Comparison of ENCODE assay signal across 11 cellular contexts in the genomic region with DNA sequence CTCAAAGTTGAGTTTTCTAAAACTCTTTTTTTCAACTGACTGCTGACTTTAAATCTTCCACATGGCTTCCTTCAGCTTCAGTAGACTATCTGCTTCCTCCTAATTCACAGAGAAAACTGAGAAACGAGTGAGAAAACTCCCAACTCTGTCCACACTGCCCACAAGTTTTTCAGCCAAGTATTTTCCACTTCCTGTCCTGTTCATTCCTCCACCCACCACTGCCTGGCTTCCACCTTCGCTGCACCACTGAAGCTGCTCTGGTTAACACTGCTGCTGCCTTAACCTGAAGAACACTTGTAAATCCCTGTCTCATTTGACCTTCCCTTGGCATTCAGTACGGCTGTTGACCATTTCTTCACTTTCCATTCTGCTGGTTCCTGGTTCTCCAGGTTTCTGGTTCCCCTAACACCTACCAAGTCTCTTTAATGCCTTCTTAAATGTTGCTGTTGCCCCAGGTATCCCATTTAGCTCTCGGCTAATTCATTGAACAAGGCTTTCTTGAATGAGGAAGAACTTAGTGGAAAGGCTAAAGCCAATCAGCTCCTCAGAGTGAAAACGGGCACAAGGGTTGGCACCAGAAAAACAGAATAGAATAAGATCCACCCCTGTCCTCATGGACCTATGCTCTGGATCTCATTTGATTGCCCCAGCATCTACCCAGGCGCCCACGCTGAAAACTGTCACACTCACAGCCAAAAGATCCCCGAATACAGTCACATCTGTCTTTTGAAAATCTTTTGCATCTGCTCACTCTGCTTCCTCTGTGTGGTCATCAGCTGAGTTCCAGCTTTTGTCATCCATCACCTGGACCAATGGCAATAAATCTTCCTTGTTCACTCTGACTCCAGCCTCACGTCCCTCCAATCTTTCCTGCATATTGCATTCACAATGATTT.
DNase-seq lines count a peak whose midpoint lies in the region; ATAC-seq lines count a peak whose summit lies in the region.
"Had no signal": no experiment of that assay in that cellular context is flagged by ENCODE, and none has a peak within 500 bp of the region (broad histone marks: within the 10 kb centered on the region; RNA-seq: fewer than 3 reads in every experiment).

No MANE protein-coding gene starts in this region.

- H3K27me3 Mint-ChIP-seq in T-helper 2 cell treated with Interferon-gamma antibody and Interleukin-4, amounts not matched to agents 5 μg/mL and 100 μg/mL, for 36 hours (ENCODE audit: low read depth), result no peaks in the 10 kb centered on the region
- H3K27me3 Mint-ChIP-seq in naive thymus-derived CD4-positive, alpha-beta T cell, result no peaks in the 10 kb centered on the region

- peaks cover 37% of the 10 kb centered on the region for H3K4me1 Mint-ChIP-seq in T-helper 2 cell treated with Interferon-gamma antibody and Interleukin-4, amounts not matched to agents 5 μg/mL and 100 μg/mL, for 36 hours (ENCODE audit: low read depth)
- peaks cover 17 to 44% (median 23%) of the 10 kb centered on the region in 7 donors for H3K4me1 Mint-ChIP-seq in naive thymus-derived CD4-positive, alpha-beta T cell

- peak; percentile 75 for DNase-seq in T-helper 2 cell treated with Interferon-gamma antibody and Interleukin-4, amounts not matched to agents 5 μg/mL and 100 μg/mL, for 36 hours (ENCODE audit: low spot score)
- DNase-seq in naive thymus-derived CD4-positive, alpha-beta T cell, result peak in 1 of 9 donors; percentile 62
- DNase-seq in cerebellar nuclear complex (lab: John Stamatoyannopoulos, UW), result no peak
- DNase-seq in posterior vena cava (ENCODE audit: low spot score), result no peak
- no peak for DNase-seq in left lobe of liver (ENCODE audit: low spot score)
- no peak for DNase-seq in GOT3 (lab: John Stamatoyannopoulos, UW)
- DNase-seq: NCI-H526 had no signal

- peaks cover 26 to 34% of the 10 kb centered on the region in 2 donors for H3K4me1 ChIP-seq in naive thymus-derived CD4-positive, alpha-beta T cell (ENCODE audit: control insufficient read depth in 2 of 2, insufficient read depth in 2 of 2, low read length in 2 of 2)

- no peaks in the 10 kb centered on the region for H3K27me3 ChIP-seq in naive thymus-derived CD4-positive, alpha-beta T cell (ENCODE audit: control insufficient read depth in 2 of 2, insufficient read depth in 2 of 2, low read length in 2 of 2)
- H3K27me3 ChIP-seq: gastroesophageal sphincter had no signal

- intact Hi-C loops in naive thymus-derived CD4-positive, alpha-beta T cell (cut with micrococcal nuclease), result loop anchor here in 1 of 2 donors (1.0 kb wide), 1 partner anchor 20 kb away; no protein-coding TSS in a partner anchor
- intact Hi-C loops in posterior vena cava (cut with DNase I), result no loop called here

- POLR2A ChIA-PET in naive thymus-derived CD4-positive, alpha-beta T cell (lab: Charles Lee), result interaction anchor here (0.6 to 2.8 kb wide), 5 partner anchors 10 to 788 kb away, joined by 3 to 11 read pairs (median 3); no protein-coding TSS in a partner anchor

- peaks cover 9% of the 10 kb centered on the region for H3K36me3 Mint-ChIP-seq in T-helper 2 cell treated with Interferon-gamma antibody and Interleukin-4, amounts not matched to agents 5 μg/mL and 100 μg/mL, for 36 hours (ENCODE audit: low read depth)
- H3K36me3 Mint-ChIP-seq in naive thymus-derived CD4-positive, alpha-beta T cell, result peaks cover 0 to 24% (median 0%) of the 10 kb centered on the region in 5 donors
- H3K36me3 Mint-ChIP-seq: brain had no signal

- H3K9me3 Mint-ChIP-seq in T-helper 2 cell treated with Interferon-gamma antibody and Interleukin-4, amounts not matched to agents 5 μg/mL and 100 μg/mL, for 36 hours, result no peaks in the 10 kb centered on the region
- H3K9me3 Mint-ChIP-seq in naive thymus-derived CD4-positive, alpha-beta T cell, result no peaks in the 10 kb centered on the region
- H3K9me3 Mint-ChIP-seq: brain had no signal

- no peak overlapping the region for H3K27ac Mint-ChIP-seq in T-helper 2 cell treated with Interferon-gamma antibody and Interleukin-4, amounts not matched to agents 5 μg/mL and 100 μg/mL, for 36 hours
- no peak overlapping the region for H3K27ac Mint-ChIP-seq in naive thymus-derived CD4-positive, alpha-beta T cell
- H3K27ac Mint-ChIP-seq: brain had no signal

- H3K36me3 ChIP-seq in naive thymus-derived CD4-positive, alpha-beta T cell (ENCODE audit: control insufficient read depth in 2 of 3, insufficient read depth in 3 of 3, low read length in 3 of 3), result no peaks in the 10 kb centered on the region
- H3K36me3 ChIP-seq: gastroesophageal sphincter had no signal

- CTCF ChIA-PET in naive thymus-derived CD4-positive, alpha-beta T cell (lab: Charles Lee), result no interaction called here

- H3K9me3 ChIP-seq in naive thymus-derived CD4-positive, alpha-beta T cell (ENCODE audit: control insufficient read depth in 2 of 3, low read length in 3 of 3), result no peaks in the 10 kb centered on the region
- H3K9me3 ChIP-seq: gastroesophageal sphincter had no signal

- H3K4me3 Mint-ChIP-seq in T-helper 2 cell treated with Interferon-gamma antibody and Interleukin-4, amounts not matched to agents 5 μg/mL and 100 μg/mL, for 36 hours, result no peak overlapping the region
- no peak overlapping the region for H3K4me3 Mint-ChIP-seq in naive thymus-derived CD4-positive, alpha-beta T cell
- H3K4me3 Mint-ChIP-seq: brain had no signal

- ATAC-seq in GM18511 (IDR thresholded peaks at IDR 0.05; ENCODE audit: unreplicated experiment), result peak; percentile 34
- peak; percentile 33 for ATAC-seq in HG02571 (IDR thresholded peaks at IDR 0.05; ENCODE audit: unreplicated experiment)
- peak; percentile 34 for ATAC-seq in naive thymus-derived CD4-positive, alpha-beta T cell
- no peak for ATAC-seq in left lobe of liver
- ATAC-seq: gastroesophageal sphincter had no signal

- no peak overlapping the region for H3K4me3 ChIP-seq in naive thymus-derived CD4-positive, alpha-beta T cell (ENCODE audit: low read length)
- H3K4me3 ChIP-seq: gastroesophageal sphincter had no signal

- no peak overlapping the region for H3K27ac ChIP-seq in naive thymus-derived CD4-positive, alpha-beta T cell (ENCODE audit: low read depth, low read length)
